12 cellular contexts compared by ENCODE assay signal in the genomic region with DNA sequence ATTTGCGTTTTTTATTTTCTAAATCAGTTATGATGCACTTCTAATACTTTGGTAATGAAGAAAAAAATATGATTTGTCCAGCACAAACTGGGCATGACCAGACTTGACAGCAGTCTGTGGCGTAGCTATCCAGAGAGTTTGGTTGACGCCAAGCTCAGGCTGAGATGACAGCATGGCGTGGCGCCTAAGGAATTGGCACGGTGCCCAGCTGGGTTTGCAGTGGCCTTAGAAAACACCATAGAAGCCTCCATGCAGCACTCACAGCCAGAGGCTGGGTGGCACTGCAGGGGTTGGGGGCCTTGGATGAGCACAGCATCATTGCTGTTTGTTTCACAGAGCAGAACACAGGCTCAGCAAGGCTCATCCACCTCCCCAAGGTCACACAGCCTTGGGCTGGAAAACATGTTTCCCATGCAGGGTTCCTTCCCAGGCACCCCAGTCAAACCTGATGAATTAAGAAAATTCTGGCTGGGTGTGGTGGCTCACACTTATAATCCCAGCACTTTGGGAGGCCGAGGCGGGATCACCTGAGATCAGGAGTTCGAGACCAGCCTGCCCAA.
A peak's percentile ranks its signal among the peaks of the same experiment; 100 is the strongest.
DNase-seq lines count a peak whose midpoint lies in the region; ATAC-seq and TF ChIP-seq lines count a peak whose summit lies in the region.
"Had no signal": no experiment of that assay in that cellular context is flagged by ENCODE, and none has a peak within 500 bp of the region (broad histone marks: within the 10 kb centered on the region; RNA-seq: fewer than 3 reads in every experiment).

No MANE protein-coding gene starts in this region.

- H3K27me3 Mint-ChIP-seq in CD4-positive, alpha-beta T cell = no peaks in the 10 kb centered on the region

- no peak overlapping the region for H3K27ac Mint-ChIP-seq in CD4-positive, alpha-beta T cell
- H3K27ac Mint-ChIP-seq: activated T-helper 1 cell treated with anti-CD3 and anti-CD28 coated beads, Interleukin-12 subunit alpha, Interleukin-12 subunit beta, Interleukin-2, Interleukin-4 antibody, amounts not matched to agents 30 ng/mL and 10 ng/mL and 1 ng/mL, durations not matched to agents 14 hours and 24 hours and 36 hours had no signal

- no peak overlapping the region for H3K4me3 Mint-ChIP-seq in CD4-positive, alpha-beta T cell
- H3K4me3 Mint-ChIP-seq: activated T-helper 1 cell treated with anti-CD3 and anti-CD28 coated beads, Interleukin-12 subunit alpha, Interleukin-12 subunit beta, Interleukin-2, Interleukin-4 antibody, amounts not matched to agents 30 ng/mL and 10 ng/mL and 1 ng/mL, durations not matched to agents 14 hours and 24 hours and 36 hours had no signal

- no peak overlapping the region for H3K4me3 ChIP-seq in lower leg skin (ENCODE audit: low read depth, poor library complexity, severe bottlenecking)

- WGBS in lower leg skin, 2 donors = 56 to 67% methylated on average over 9 of the region's 9 CpGs

- no peak overlapping the region for H3K27ac ChIP-seq in CD4-positive, alpha-beta T cell (ENCODE audit: low read depth, low read length)
- H3K27ac ChIP-seq: C4-2B had no signal

- ATAC-seq in GM21367 (IDR thresholded peaks at IDR 0.05; ENCODE audit: unreplicated experiment) (no peak), GM19023 (IDR thresholded peaks at IDR 0.05; ENCODE audit: unreplicated experiment) (no peak)
- no peak for ATAC-seq in CD4-positive, alpha-beta T cell (ENCODE audit: poor library complexity)
- ATAC-seq: stimulated activated naive CD8-positive, alpha-beta T cell treated with anti-CD3 and anti-CD28 coated beads, Interleukin-15, Interleukin-2, amounts not matched to agents 100 U/mL and 50 U/mL, for 24 hours had no signal

- POLR2A ChIA-PET in CD4-positive, alpha-beta T cell (lab: Charles Lee) = no interaction called here

- intact Hi-C loops in lower leg skin (cut with DNase I; ENCODE audit: low total_unique reads) = loop anchor here (10.0 kb wide), 1 partner anchor 62 kb away; no protein-coding TSS in a partner anchor
- intact Hi-C loops in CD4-positive, alpha-beta T cell (cut with DNase I, micrococcal nuclease) = no loop called here

- no peaks in the 10 kb centered on the region for H3K9me3 ChIP-seq in CD4-positive, alpha-beta T cell (ENCODE audit: control insufficient read depth, low read length)

- H3K9me3 Mint-ChIP-seq in CD4-positive, alpha-beta T cell = no peaks in the 10 kb centered on the region

- DNase-seq in DMS79 (lab: John Stamatoyannopoulos, UW) (peak; percentile 80), NCI-H2107 treated with DMSO at 0.1 percent for 48 hours (lab: John Stamatoyannopoulos, UW; ENCODE audit: unreplicated experiment) (peak; percentile 74), amygdala (lab: John Stamatoyannopoulos, UW) (peak in 37 of 56 donors; percentile 1 to 77 (median 19)), lower leg skin (ENCODE audit: low spot score in 2 of 2) (peak; percentile 36 to 90), GM19240 (ENCODE audit: insufficient read length, low spot score) (no peak)
- DNase-seq in CD4-positive, alpha-beta T cell = no peak
- DNase-seq: stimulated activated CD4-positive, alpha-beta T cell treated with anti-CD3 and anti-CD28 coated beads, Interleukin-15, amount 100 ng/mL, for 24 hours; stimulated activated naive CD8-positive, alpha-beta T cell treated with anti-CD3 and anti-CD28 coated beads, Interleukin-15, Interleukin-2, amounts not matched to agents 100 U/mL and 50 U/mL, for 24 hours had no signal

- H3K4me1 Mint-ChIP-seq in CD4-positive, alpha-beta T cell (ENCODE audit: low read depth) = no peaks in the 10 kb centered on the region

- CTCF ChIA-PET in CD4-positive, alpha-beta T cell (lab: Charles Lee) = no interaction called here

- TF ChIP-seq POLR2A in lower leg skin (IDR thresholded peaks at IDR 0.05) = no peak

- no peak for TF ChIP-seq CTCF in lower leg skin (IDR thresholded peaks at IDR 0.05)
- no peak for TF ChIP-seq CTCF in CD4-positive, alpha-beta T cell (IDR thresholded peaks at IDR 0.05)

- H3K27me3 ChIP-seq in CD4-positive, alpha-beta T cell (ENCODE audit: control insufficient read depth, insufficient read depth, low read length) = no peaks in the 10 kb centered on the region

- no peaks in the 10 kb centered on the region for H3K36me3 Mint-ChIP-seq in CD4-positive, alpha-beta T cell (ENCODE audit: low read depth)

Comparison
In these comparisons a context has a peak if more than half of its experiments do, and no peak if none do; other contexts are left out.
1. DNase-seq: peak in DMS79 (single experiment), NCI-H2107 treated with DMSO at 0.1 percent for 48 hours (single experiment), amygdala (37 of 56) and lower leg skin (2 of 2); none in CD4-positive, alpha-beta T cell (0 of 10) and GM19240 (single experiment).